In the genomic region with DNA sequence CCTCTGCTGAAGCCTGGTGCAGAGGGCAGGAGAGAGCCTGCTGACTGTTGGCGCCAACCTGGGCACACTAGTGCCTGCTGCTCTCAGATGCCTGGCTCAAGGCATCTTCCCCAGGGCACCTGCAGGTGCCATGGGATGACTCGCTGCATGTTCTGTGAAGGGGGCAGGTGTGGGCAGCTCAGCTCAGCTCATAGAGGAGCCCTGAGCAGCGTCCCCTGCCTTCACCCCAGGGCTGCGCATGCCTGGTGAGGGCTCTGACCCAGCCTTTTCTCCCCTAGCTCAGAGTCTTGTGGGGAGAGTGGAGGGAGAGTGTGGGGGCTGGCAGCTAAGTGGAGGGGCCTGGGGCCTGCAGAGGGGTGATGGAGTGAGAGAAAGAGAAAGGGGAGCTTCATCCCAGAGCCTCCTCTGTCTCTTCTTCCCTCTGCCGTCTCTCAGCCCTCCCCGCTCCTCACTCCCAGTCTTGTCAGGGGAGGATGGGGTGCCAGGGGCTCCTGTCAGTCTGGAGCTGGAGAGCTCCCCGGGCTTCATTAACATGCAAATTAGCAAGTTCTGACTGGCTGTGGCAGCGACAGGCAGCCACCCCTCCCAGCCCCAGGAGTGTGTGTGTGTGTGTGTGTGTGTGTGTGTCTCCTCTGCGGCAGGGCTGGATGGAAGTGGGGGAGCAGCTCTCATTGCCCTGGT, we compare ENCODE assay signal across 12 cellular contexts. TPM values are rescaled to one million over a fixed set of nuclear protein-coding genes. Genes with fewer than 3 reads are reported as not detected.
A peak's percentile ranks its signal among the peaks of the same experiment; 100 is the strongest.
DNase-seq lines count a peak whose midpoint lies in the region; ATAC-seq and TF ChIP-seq lines count a peak whose summit lies in the region.
"Had no signal": no experiment of that assay in that cellular context is flagged by ENCODE, and none has a peak within 500 bp of the region (broad histone marks: within the 10 kb centered on the region; RNA-seq: fewer than 3 reads in every experiment).

No MANE protein-coding gene starts in this region.

- H3K79me2 ChIP-seq in neural cell (replicated peaks; ENCODE audit: insufficient read depth, low read length): no peaks in the 10 kb centered on the region

- DNase-seq in NCI-H2171 treated with DMSO at 0.1 percent for 48 hours (lab: John Stamatoyannopoulos, UW): peak; percentile 86
- DNase-seq in chondrocyte (ENCODE audit: low spot score): no peak
- no peak for DNase-seq in HUDEP-2 (lab: John Stamatoyannopoulos, UW; ENCODE audit: unreplicated experiment in 76 of 76)
- DNase-seq in islet precursor cell: no peak
- DNase-seq: IMR-90, psoas muscle, T1000 had no signal

- POLR2A ChIA-PET in HEK293 (lab: Yijun Ruan, JAX): interaction anchor here (0.6 kb wide), 2 partner anchors 10 to 25 kb away, joined by 3 to 4 read pairs; no protein-coding TSS in a partner anchor

- H3K4me2 ChIP-seq in neural cell (ENCODE audit: low read length): peak overlapping the region; percentile 48

- no peaks in the 10 kb centered on the region for H3K9me2 ChIP-seq in neural cell (ENCODE audit: insufficient read depth, low read length)

- TF ChIP-seq CTCF in HEK293 (tag by site-specific recombination; IDR thresholded peaks at IDR 0.05) (no peak), chondrocyte (IDR thresholded peaks at IDR 0.05) (peak; percentile 13), neural cell (IDR thresholded peaks at IDR 0.05; ENCODE audit: poor library complexity, severe bottlenecking) (peak; percentile 62)

- H3K4me3 ChIP-seq in HEK293 (ENCODE audit: low read depth, low read length) (no peak overlapping the region), neural cell (ENCODE audit: low read length) (peak overlapping the region; percentile 55)
- H3K4me3 ChIP-seq: psoas muscle had no signal

- no peak overlapping the region for H3K27ac Mint-ChIP-seq in chondrocyte (ENCODE audit: unreplicated experiment)
- H3K27ac Mint-ChIP-seq: activated naive CD8-positive, alpha-beta T cell had no signal

- H3K4me1 ChIP-seq in HEK293 (ENCODE audit: control insufficient read depth, insufficient read depth, low read length): no peaks in the 10 kb centered on the region

- H3K4me1 Mint-ChIP-seq in chondrocyte (ENCODE audit: low read depth): no peaks in the 10 kb centered on the region

- TF ChIP-seq RAD21 in neural cell (conservative IDR thresholded peaks at IDR 0.05): no peak

- H3K36me3 Mint-ChIP-seq in chondrocyte (ENCODE audit: low read depth): no peaks in the 10 kb centered on the region
- H3K36me3 Mint-ChIP-seq: activated naive CD8-positive, alpha-beta T cell had no signal

- H4K20me1 ChIP-seq in neural cell (ENCODE audit: insufficient read depth): no peaks in the 10 kb centered on the region

- H3K9me3 ChIP-seq in HEK293 (ENCODE audit: control insufficient read depth, insufficient read depth, low read depth, low read length) (no peaks in the 10 kb centered on the region), neural cell (ENCODE audit: low read length) (no peaks in the 10 kb centered on the region)
- H3K9me3 ChIP-seq: psoas muscle had no signal

- peaks cover 1% of the 10 kb centered on the region for H3K9me3 Mint-ChIP-seq in chondrocyte (ENCODE audit: low read depth)

- TF ChIP-seq EP300 in neural cell (conservative IDR thresholded peaks at IDR 0.05; ENCODE audit: poor library complexity, severe bottlenecking): peak; percentile 77

- H3F3A ChIP-seq in neural cell (ENCODE audit: insufficient read depth, low read length, poor library complexity, severe bottlenecking): no peaks in the 10 kb centered on the region

- peak overlapping the region; percentile 6 for H2AFZ ChIP-seq in neural cell (ENCODE audit: low read depth, low read length)

- H3K36me3 ChIP-seq in HEK293 (ENCODE audit: control insufficient read depth in 2 of 2, insufficient read depth in 1 of 2, low read length in 2 of 2) (no peaks in the 10 kb centered on the region), neural cell (ENCODE audit: insufficient read depth, low read length) (no peaks in the 10 kb centered on the region)

- no peaks in the 10 kb centered on the region for H3K27me3 ChIP-seq in neural cell (ENCODE audit: insufficient read depth, low read depth, low read length)

- H3K27ac ChIP-seq in HEK293 (ENCODE audit: extremely low read depth, low read depth, low read length): no peak overlapping the region
- peak overlapping the region; percentile 73 for H3K27ac ChIP-seq in neural cell (ENCODE audit: low read length)

- H3K9ac ChIP-seq in neural cell (ENCODE audit: low read length): peak overlapping the region; percentile 63

- H3K27me3 Mint-ChIP-seq in chondrocyte (ENCODE audit: low read depth): peaks cover 21% of the 10 kb centered on the region

- CTCF ChIA-PET in HEK293 (lab: Yijun Ruan, JAX): interaction anchor here (0.6 to 1.7 kb wide), 4 partner anchors 21 to 275 kb away, joined by 3 to 4 read pairs (median 3); a partner anchor contains a TSS

- H3K4me3 Mint-ChIP-seq in chondrocyte (ENCODE audit: unreplicated experiment): no peak overlapping the region
- H3K4me3 Mint-ChIP-seq: activated naive CD8-positive, alpha-beta T cell had no signal

- ATAC-seq in HG02678 (IDR thresholded peaks at IDR 0.05; ENCODE audit: unreplicated experiment) (no peak), HG02938 (IDR thresholded peaks at IDR 0.05; ENCODE audit: unreplicated experiment) (no peak)
- ATAC-seq: psoas muscle had no signal

TF ChIP-seq in HEK293, 187 proteins besides CTCF, POLR2A, EP300 and RAD21:
- TF ChIP-seq, protein P1, sequence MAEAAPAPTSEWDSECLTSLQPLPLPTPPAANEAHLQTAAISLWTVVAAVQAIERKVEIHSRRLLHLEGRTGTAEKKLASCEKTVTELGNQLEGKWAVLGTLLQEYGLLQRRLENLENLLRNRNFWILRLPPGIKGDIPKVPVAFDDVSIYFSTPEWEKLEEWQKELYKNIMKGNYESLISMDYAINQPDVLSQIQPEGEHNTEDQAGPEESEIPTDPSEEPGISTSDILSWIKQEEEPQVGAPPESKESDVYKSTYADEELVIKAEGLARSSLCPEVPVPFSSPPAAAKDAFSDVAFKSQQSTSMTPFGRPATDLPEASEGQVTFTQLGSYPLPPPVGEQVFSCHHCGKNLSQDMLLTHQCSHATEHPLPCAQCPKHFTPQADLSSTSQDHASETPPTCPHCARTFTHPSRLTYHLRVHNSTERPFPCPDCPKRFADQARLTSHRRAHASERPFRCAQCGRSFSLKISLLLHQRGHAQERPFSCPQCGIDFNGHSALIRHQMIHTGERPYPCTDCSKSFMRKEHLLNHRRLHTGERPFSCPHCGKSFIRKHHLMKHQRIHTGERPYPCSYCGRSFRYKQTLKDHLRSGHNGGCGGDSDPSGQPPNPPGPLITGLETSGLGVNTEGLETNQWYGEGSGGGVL (tag by site-specific recombination; IDR thresholded peaks at IDR 0.05): peak; percentile 22; the same call in 1 of the 2 replicates
- no peak for TF ChIP-seq ZNF521 (tag by site-specific recombination; IDR thresholded peaks at IDR 0.05)
- TF ChIP-seq, protein P2, sequence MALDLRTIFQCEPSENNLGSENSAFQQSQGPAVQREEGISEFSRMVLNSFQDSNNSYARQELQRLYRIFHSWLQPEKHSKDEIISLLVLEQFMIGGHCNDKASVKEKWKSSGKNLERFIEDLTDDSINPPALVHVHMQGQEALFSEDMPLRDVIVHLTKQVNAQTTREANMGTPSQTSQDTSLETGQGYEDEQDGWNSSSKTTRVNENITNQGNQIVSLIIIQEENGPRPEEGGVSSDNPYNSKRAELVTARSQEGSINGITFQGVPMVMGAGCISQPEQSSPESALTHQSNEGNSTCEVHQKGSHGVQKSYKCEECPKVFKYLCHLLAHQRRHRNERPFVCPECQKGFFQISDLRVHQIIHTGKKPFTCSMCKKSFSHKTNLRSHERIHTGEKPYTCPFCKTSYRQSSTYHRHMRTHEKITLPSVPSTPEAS (tag by site-specific recombination; IDR thresholded peaks at IDR 0.05): 0 out of 2 replicates have a peak, but pooled peaks have one; percentile 19

TF ChIP-seq in neural cell, 6 proteins besides CTCF, POLR2A, EP300 and RAD21:
- TF ChIP-seq, protein P3, sequence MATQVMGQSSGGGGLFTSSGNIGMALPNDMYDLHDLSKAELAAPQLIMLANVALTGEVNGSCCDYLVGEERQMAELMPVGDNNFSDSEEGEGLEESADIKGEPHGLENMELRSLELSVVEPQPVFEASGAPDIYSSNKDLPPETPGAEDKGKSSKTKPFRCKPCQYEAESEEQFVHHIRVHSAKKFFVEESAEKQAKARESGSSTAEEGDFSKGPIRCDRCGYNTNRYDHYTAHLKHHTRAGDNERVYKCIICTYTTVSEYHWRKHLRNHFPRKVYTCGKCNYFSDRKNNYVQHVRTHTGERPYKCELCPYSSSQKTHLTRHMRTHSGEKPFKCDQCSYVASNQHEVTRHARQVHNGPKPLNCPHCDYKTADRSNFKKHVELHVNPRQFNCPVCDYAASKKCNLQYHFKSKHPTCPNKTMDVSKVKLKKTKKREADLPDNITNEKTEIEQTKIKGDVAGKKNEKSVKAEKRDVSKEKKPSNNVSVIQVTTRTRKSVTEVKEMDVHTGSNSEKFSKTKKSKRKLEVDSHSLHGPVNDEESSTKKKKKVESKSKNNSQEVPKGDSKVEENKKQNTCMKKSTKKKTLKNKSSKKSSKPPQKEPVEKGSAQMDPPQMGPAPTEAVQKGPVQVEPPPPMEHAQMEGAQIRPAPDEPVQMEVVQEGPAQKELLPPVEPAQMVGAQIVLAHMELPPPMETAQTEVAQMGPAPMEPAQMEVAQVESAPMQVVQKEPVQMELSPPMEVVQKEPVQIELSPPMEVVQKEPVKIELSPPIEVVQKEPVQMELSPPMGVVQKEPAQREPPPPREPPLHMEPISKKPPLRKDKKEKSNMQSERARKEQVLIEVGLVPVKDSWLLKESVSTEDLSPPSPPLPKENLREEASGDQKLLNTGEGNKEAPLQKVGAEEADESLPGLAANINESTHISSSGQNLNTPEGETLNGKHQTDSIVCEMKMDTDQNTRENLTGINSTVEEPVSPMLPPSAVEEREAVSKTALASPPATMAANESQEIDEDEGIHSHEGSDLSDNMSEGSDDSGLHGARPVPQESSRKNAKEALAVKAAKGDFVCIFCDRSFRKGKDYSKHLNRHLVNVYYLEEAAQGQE (IDR thresholded peaks at IDR 0.05; ENCODE audit: borderline replicate concordance): no peak
- no peak for TF ChIP-seq SMC3 (conservative IDR thresholded peaks at IDR 0.05; ENCODE audit: poor library complexity)
- TF ChIP-seq TAF1 (IDR thresholded peaks at IDR 0.05; ENCODE audit: low read depth): no peak
- TF ChIP-seq EZH2 (IDR thresholded peaks at IDR 0.05; ENCODE audit: borderline replicate concordance, insufficient read depth, low read length, poor library complexity, severe bottlenecking): no peak
- TF ChIP-seq MXI1 (conservative IDR thresholded peaks at IDR 0.05; ENCODE audit: poor library complexity, severe bottlenecking): no peak
- TF ChIP-seq POLR2AphosphoS5 (IDR thresholded peaks at IDR 0.05): peak; percentile 47

RNA-seq across cellular contexts. Expression of a gene that starts 33.8 kb away (rescaled TPM):
- 1.1 to 3.2 TPM (median 1.7 TPM) in 3 replicates for total RNA-seq in chondrocyte
- 0.59 and 3.2 TPM in 2 replicates for polyA plus RNA-seq in neural cell
- 3.5 and 3.9 TPM in 2 replicates for polyA minus RNA-seq in neural cell
- total RNA-seq: IMR-90 had no signal
- polyA plus RNA-seq: IMR-90 had no signal
